32 cellular contexts compared by ENCODE assay signal in genomic region chr9:106596984-106597383, GRCh38.
"Had no signal": no experiment of that assay in that cellular context is flagged by ENCODE, and none has a peak within 500 bp of the region (broad histone marks: within the 10 kb centered on the region; RNA-seq: fewer than 3 reads in every experiment).

No MANE protein-coding gene starts in this region.

- H3K4me3 Mint-ChIP-seq: activated B cell treated with CpG ODN at 0.5 μM for 24 hours; activated CD8-positive, alpha-beta T cell treated with anti-CD3 and anti-CD28 coated beads for 36 hours; activated naive CD4-positive, alpha-beta T cell treated with anti-CD3 and anti-CD28 coated beads, Interleukin-2, amount 10 ng/mL, durations not matched to agents 7 days and 5 days; activated naive CD8-positive, alpha-beta T cell treated with anti-CD3 and anti-CD28 coated beads, Interleukin-2, amount 10 ng/mL, durations not matched to agents 7 days and 5 days; activated T-cell treated with anti-CD3 and anti-CD28 coated beads, Interleukin-2, amount 50 U/mL, for 4 hours; activated T-helper 17 cell treated with anti-CD3 and anti-CD28 coated beads, Interleukin-2, amount 50 U/mL, for 72 hours; brain; T-helper 17 cell; T-helper 2 cell treated with Interferon-gamma antibody and Interleukin-4, amounts not matched to agents 5 μg/mL and 100 μg/mL, for 36 hours had no signal

- H3K27ac Mint-ChIP-seq: activated B cell treated with CpG ODN at 0.5 μM for 24 hours; activated CD8-positive, alpha-beta T cell treated with anti-CD3 and anti-CD28 coated beads for 36 hours; activated naive CD4-positive, alpha-beta T cell treated with anti-CD3 and anti-CD28 coated beads, Interleukin-2, amount 10 ng/mL, durations not matched to agents 7 days and 5 days; activated naive CD4-positive, alpha-beta T cell treated with anti-CD3 and anti-CD28 coated beads, Interleukin-2, amount 50 U/mL, for 72 hours; activated naive CD8-positive, alpha-beta T cell treated with anti-CD3 and anti-CD28 coated beads, Interleukin-2, amount 10 ng/mL, durations not matched to agents 7 days and 5 days; activated T-helper 17 cell treated with anti-CD3 and anti-CD28 coated beads, Interleukin-2, amount 50 U/mL, for 72 hours; brain; T-helper 17 cell; T-helper 2 cell treated with Interferon-gamma antibody and Interleukin-4, amounts not matched to agents 5 μg/mL and 100 μg/mL, for 36 hours had no signal

- H3K4me1 ChIP-seq: ascending aorta, breast epithelium, colonic mucosa, heart left ventricle had no signal

- H3K27me3 Mint-ChIP-seq: activated B cell treated with CpG ODN at 0.5 μM for 24 hours; activated CD8-positive, alpha-beta T cell treated with anti-CD3 and anti-CD28 coated beads for 36 hours; activated naive CD4-positive, alpha-beta T cell treated with anti-CD3 and anti-CD28 coated beads, Interleukin-2, amount 10 ng/mL, durations not matched to agents 7 days and 5 days; activated naive CD8-positive, alpha-beta T cell treated with anti-CD3 and anti-CD28 coated beads, Interleukin-2, amount 10 ng/mL, durations not matched to agents 7 days and 5 days; activated T-helper 17 cell treated with anti-CD3 and anti-CD28 coated beads, Interleukin-2, amount 50 U/mL, for 72 hours; brain; T-helper 17 cell had no signal

- H3K9me3 ChIP-seq: ascending aorta, breast epithelium, colonic mucosa, heart left ventricle had no signal

- H3K27me3 ChIP-seq: ascending aorta, breast epithelium, cardiac muscle cell, colonic mucosa, heart left ventricle had no signal

- H3K27ac ChIP-seq: ascending aorta, breast epithelium, cardiac muscle cell, colonic mucosa, epithelial cell of prostate, heart left ventricle, WERI-Rb-1 had no signal

- DNase-seq: activated B cell treated with CpG ODN at 0.5 μM for 24 hours; activated CD4-positive, alpha-beta T cell treated with anti-CD3 and anti-CD28 coated beads for 48 hours; activated CD4-positive, alpha-beta T cell treated with anti-CD3 and anti-CD28 coated beads, Interleukin-2, amount 50 U/mL, for 1 hour; activated CD4-positive, alpha-beta T cell treated with anti-CD3 and anti-CD28 coated beads, Interleukin-2, amount 50 U/mL, for 48 hours; activated CD8-positive, alpha-beta memory T cell treated with anti-CD3 and anti-CD28 coated beads for 24 hours; activated CD8-positive, alpha-beta T cell treated with anti-CD3 and anti-CD28 coated beads for 36 hours; activated effector memory CD4-positive, alpha-beta T cell treated with anti-CD3 and anti-CD28 coated beads, Interleukin-2, amount 50 U/mL, for 16 hours; activated naive CD4-positive, alpha-beta T cell treated with anti-CD3 and anti-CD28 coated beads, Interleukin-2, amount 10 ng/mL, durations not matched to agents 7 days and 5 days; activated naive CD8-positive, alpha-beta T cell treated with anti-CD3 and anti-CD28 coated beads, Interleukin-2, amount 10 ng/mL, durations not matched to agents 7 days and 5 days; activated T-cell treated with anti-CD3 and anti-CD28 coated beads, Interleukin-2, amount 50 U/mL, for 4 hours; central memory CD4-positive, alpha-beta T cell; cerebellar nuclear complex; colonic mucosa; effector CD8-positive, alpha-beta T cell; foreskin fibroblast; glutamatergic neuron; heart left ventricle; T-helper 1 cell; T-helper 17 cell; T1000; WERI-Rb-1 had no signal

- H3K9me3 Mint-ChIP-seq: activated B cell treated with CpG ODN at 0.5 μM for 24 hours; activated CD8-positive, alpha-beta T cell treated with anti-CD3 and anti-CD28 coated beads for 36 hours; brain; T-helper 2 cell treated with Interferon-gamma antibody and Interleukin-4, amounts not matched to agents 5 μg/mL and 100 μg/mL, for 36 hours had no signal

- H3K36me3 Mint-ChIP-seq: activated naive CD4-positive, alpha-beta T cell treated with anti-CD3 and anti-CD28 coated beads, Interleukin-2, amount 10 ng/mL, durations not matched to agents 7 days and 5 days; activated naive CD4-positive, alpha-beta T cell treated with anti-CD3 and anti-CD28 coated beads, Interleukin-2, amount 50 U/mL, for 72 hours; activated naive CD8-positive, alpha-beta T cell treated with anti-CD3 and anti-CD28 coated beads, Interleukin-2, amount 10 ng/mL, durations not matched to agents 7 days and 5 days; brain had no signal

- H3K4me3 ChIP-seq: ascending aorta, breast epithelium, cardiac muscle cell, colonic mucosa, heart left ventricle had no signal

- H3K4me1 Mint-ChIP-seq: activated B cell treated with CpG ODN at 0.5 μM for 24 hours; activated naive CD4-positive, alpha-beta T cell treated with anti-CD3 and anti-CD28 coated beads, Interleukin-2, amount 10 ng/mL, durations not matched to agents 7 days and 5 days; activated naive CD8-positive, alpha-beta T cell treated with anti-CD3 and anti-CD28 coated beads, Interleukin-2, amount 10 ng/mL, durations not matched to agents 7 days and 5 days; activated T-helper 17 cell treated with anti-CD3 and anti-CD28 coated beads, Interleukin-2, amount 50 U/mL, for 72 hours; T-helper 17 cell had no signal

- H3K36me3 ChIP-seq: ascending aorta, breast epithelium, cardiac muscle cell, colonic mucosa, heart left ventricle, WERI-Rb-1 had no signal

- FAIRE-seq: endometrium, endothelial cell of umbilical vein, frontal cortex had no signal
